In genomic region chr16:85171809-85172464, GRCh38 we compare ENCODE assay signal across 11 cellular contexts. TPM values are rescaled to one million over a fixed set of nuclear protein-coding genes. Genes with fewer than 3 reads are reported as not detected.
DNase-seq lines count a peak whose midpoint lies in the region; ATAC-seq and TF ChIP-seq lines count a peak whose summit lies in the region.
"Had no signal": no experiment of that assay in that cellular context is flagged by ENCODE, and none has a peak within 500 bp of the region (broad histone marks: within the 10 kb centered on the region; RNA-seq: fewer than 3 reads in every experiment).

No MANE protein-coding gene starts in this region.

- CTCF ChIA-PET in activated CD8-positive, alpha-beta T cell treated with anti-CD3 and anti-CD28 coated beads for 36 hours (lab: Charles Lee), result interaction anchor here (1.5 kb wide), 1 partner anchor 13 kb away, joined by 4 read pairs; no protein-coding TSS in a partner anchor

- no peak for ATAC-seq in activated CD8-positive, alpha-beta T cell treated with anti-CD3 and anti-CD28 coated beads for 36 hours

- peaks cover 58% of the 10 kb centered on the region for H3K27me3 Mint-ChIP-seq in neural crest cell (ENCODE audit: low read depth)
- H3K27me3 Mint-ChIP-seq in activated CD8-positive, alpha-beta T cell treated with anti-CD3 and anti-CD28 coated beads for 36 hours, result peaks cover 58% of the 10 kb centered on the region

- H3K9me3 ChIP-seq in BE2C (no peaks in the 10 kb centered on the region), esophagus muscularis mucosa (no peaks in the 10 kb centered on the region)

- H3K9me3 Mint-ChIP-seq in neural crest cell, result no peaks in the 10 kb centered on the region
- no peaks in the 10 kb centered on the region for H3K9me3 Mint-ChIP-seq in activated CD8-positive, alpha-beta T cell treated with anti-CD3 and anti-CD28 coated beads for 36 hours

- TF ChIP-seq EP300 in esophagus muscularis mucosa (IDR thresholded peaks at IDR 0.05), result no peak

- H3K4me1 ChIP-seq in BE2C (peaks cover 38% of the 10 kb centered on the region), esophagus muscularis mucosa (peaks cover 76 to 96% (median 94%) of the 10 kb centered on the region in 4 donors)

- no peak for DNase-seq in BE2C
- DNase-seq in RKO (ENCODE audit: low spot score), result peak; percentile 48
- DNase-seq in esophagus muscularis mucosa (ENCODE audit: extremely low spot score), result no peak
- DNase-seq in neural crest cell (ENCODE audit: low read depth, low spot score), result no peak
- no peak for DNase-seq in GM19238 (ENCODE audit: insufficient read length, low spot score)
- no peak for DNase-seq in SK-N-DZ (ENCODE audit: low spot score)
- DNase-seq in activated CD8-positive, alpha-beta T cell treated with anti-CD3 and anti-CD28 coated beads for 36 hours, result no peak
- no peak for DNase-seq in activated CD4-positive, alpha-beta T cell treated with anti-CD3 and anti-CD28 coated beads, Interleukin-2, amount 50 U/mL, for 48 hours
- DNase-seq: DND-41; stimulated activated CD4-positive, alpha-beta T cell treated with anti-CD3 and anti-CD28 coated beads, Interleukin-4, amount 100 ng/mL, for 4 hours had no signal

- no peak overlapping the region for H3K27ac Mint-ChIP-seq in neural crest cell (ENCODE audit: unreplicated experiment)
- no peak overlapping the region for H3K27ac Mint-ChIP-seq in activated CD8-positive, alpha-beta T cell treated with anti-CD3 and anti-CD28 coated beads for 36 hours

- no peaks in the 10 kb centered on the region for H3K27me3 ChIP-seq in BE2C
- H3K27me3 ChIP-seq in esophagus muscularis mucosa, result peaks cover 0 to 7% (median 1%) of the 10 kb centered on the region in 4 donors

- TF ChIP-seq POLR2A in esophagus muscularis mucosa (IDR thresholded peaks at IDR 0.05; ENCODE audit: low read depth), result no peak

- 52% methylated on average over 14 of the region's 18 CpGs for WGBS in esophagus muscularis mucosa

- intact Hi-C loops in esophagus muscularis mucosa (cut with DNase I), result no loop called here
- intact Hi-C loops in activated CD8-positive, alpha-beta T cell treated with anti-CD3 and anti-CD28 coated beads for 36 hours (cut with micrococcal nuclease), result no loop called here

- peaks cover 7% of the 10 kb centered on the region for H3K36me3 ChIP-seq in BE2C
- no peaks in the 10 kb centered on the region for H3K36me3 ChIP-seq in esophagus muscularis mucosa

- peak overlapping the region; percentile 69 for H3K4me3 ChIP-seq in BE2C (ENCODE audit: low read depth, low read length)
- peak overlapping the region; percentile 64 to 75 (median 66) for H3K4me3 ChIP-seq in esophagus muscularis mucosa

- H3K4me1 Mint-ChIP-seq in neural crest cell, result peaks cover 50% of the 10 kb centered on the region
- H3K4me1 Mint-ChIP-seq in activated CD8-positive, alpha-beta T cell treated with anti-CD3 and anti-CD28 coated beads for 36 hours (ENCODE audit: low read depth), result no peaks in the 10 kb centered on the region

- POLR2A ChIA-PET in activated CD8-positive, alpha-beta T cell treated with anti-CD3 and anti-CD28 coated beads for 36 hours (lab: Charles Lee), result no interaction called here

- no peak for TF ChIP-seq CTCF in BE2C (IDR thresholded peaks at IDR 0.05; ENCODE audit: low read depth, low read length)
- TF ChIP-seq CTCF in esophagus muscularis mucosa (IDR thresholded peaks at IDR 0.05), result no peak
- no peak for TF ChIP-seq CTCF in neural crest cell (conservative IDR thresholded peaks at IDR 0.05)
- no peak for TF ChIP-seq CTCF in activated CD8-positive, alpha-beta T cell treated with anti-CD3 and anti-CD28 coated beads for 36 hours (IDR thresholded peaks at IDR 0.05)

- peak overlapping the region; percentile 86 for H3K4me3 Mint-ChIP-seq in neural crest cell
- H3K4me3 Mint-ChIP-seq in activated CD8-positive, alpha-beta T cell treated with anti-CD3 and anti-CD28 coated beads for 36 hours, result no peak overlapping the region

- peak overlapping the region; percentile 17 to 50 (median 33) for H3K27ac ChIP-seq in esophagus muscularis mucosa (replicated peaks in 1 of 4)

- H3K36me3 Mint-ChIP-seq in neural crest cell (ENCODE audit: low read depth), result no peaks in the 10 kb centered on the region
- H3K36me3 Mint-ChIP-seq in activated CD8-positive, alpha-beta T cell treated with anti-CD3 and anti-CD28 coated beads for 36 hours (ENCODE audit: low read depth), result no peaks in the 10 kb centered on the region

RNA-seq across cellular contexts. Expression of gene CIBAR2, which starts 59.7 kb away (rescaled TPM):
- polyA plus RNA-seq in BE2C (2012; ENCODE audit: insufficient read depth, insufficient read length, low read depth), result not detected
- total RNA-seq in esophagus muscularis mucosa, result not detected
- total RNA-seq in neural crest cell, result not detected in 2 replicates
- polyA plus RNA-seq in SK-N-DZ (2014; cell fraction: cytosol; rRNA removed), result not detected in 2 replicates
- polyA plus RNA-seq in SK-N-DZ (2014; cell fraction: nucleus; rRNA removed), result 0.38 TPM in 1 of 2 replicates, not detected in the other
- not detected for total RNA-seq in activated CD8-positive, alpha-beta T cell treated with anti-CD3 and anti-CD28 coated beads for 36 hours
- total RNA-seq: HT1080 had no signal
